Comparison of ENCODE assay signal across 11 cellular contexts in genomic region chr3:112671930-112672715, GRCh38. TPM values are rescaled to one million over a fixed set of nuclear protein-coding genes. Genes with fewer than 3 reads are reported as not detected.
DNase-seq lines count a peak whose midpoint lies in the region; ATAC-seq, FAIRE-seq and TF ChIP-seq lines count a peak whose summit lies in the region.
"Had no signal": no experiment of that assay in that cellular context is flagged by ENCODE, and none has a peak within 500 bp of the region (broad histone marks: within the 10 kb centered on the region; RNA-seq: fewer than 3 reads in every experiment).

No MANE protein-coding gene starts in this region.

- peak overlapping the region in 6 of 10 donors; percentile 0 to 62 (median 38) for H3K4me3 Mint-ChIP-seq in naive thymus-derived CD8-positive, alpha-beta T cell

- H3K4me3 ChIP-seq in BLaER1 treated with 17β-estradiol and CSF1 and Interleukin-3, amounts not matched to agents 10 nM and 100 nM, result no peak overlapping the region
- H3K4me3 ChIP-seq in K562 (no peak overlapping the region), prostate gland (no peak overlapping the region)
- H3K4me3 ChIP-seq: coronary artery, SK-N-MC had no signal

- WGBS in K562 (ENCODE audit: insufficient coverage, low coverage, missing lambda C conversion rate), result 21% methylated on average over 3 of the region's 4 CpGs
- WGBS in prostate gland, result 41% methylated on average over 4 of the region's 4 CpGs

- intact Hi-C loops in K562 (cut with micrococcal nuclease) (no loop called here), prostate gland (cut with DNase I) (no loop called here)

- no peak for TF ChIP-seq EP300 in K562 (IDR thresholded peaks at IDR 0.05; ENCODE audit: low read length)

- H4K20me1 ChIP-seq in BLaER1 treated with 17β-estradiol and CSF1 and Interleukin-3, amounts not matched to agents 10 nM and 100 nM, result peaks cover 0 to 2% (median 0%) of the 10 kb centered on the region in 11 experiments; a peak in 1 of 22 replicates
- H4K20me1 ChIP-seq in K562 (replicated peaks; ENCODE audit: control insufficient read depth, insufficient read depth, low read length), result no peaks in the 10 kb centered on the region

- no peaks in the 10 kb centered on the region for H3K9me3 Mint-ChIP-seq in naive thymus-derived CD8-positive, alpha-beta T cell

- peaks cover 11 to 31% (median 20%) of the 10 kb centered on the region in 10 experiments for H3K4me1 ChIP-seq in BLaER1 treated with 17β-estradiol and CSF1 and Interleukin-3, amounts not matched to agents 10 nM and 100 nM
- H3K4me1 ChIP-seq in K562 (replicated peaks in 1 of 2; ENCODE audit: control insufficient read depth in 2 of 2, insufficient read depth in 2 of 2, low read length in 2 of 2) (peaks cover 6 to 34% of the 10 kb centered on the region in 2 experiments; a peak in 4 of 5 replicates), prostate gland (replicated peaks) (no peaks in the 10 kb centered on the region), foreskin keratinocyte (peaks cover 17% of the 10 kb centered on the region)
- H3K4me1 ChIP-seq: parathyroid adenoma had no signal

- no peak for TF ChIP-seq RAD21 in K562 (CRISPR knock-in tag; conservative IDR thresholded peaks at IDR 0.05 in 1 of 2, IDR thresholded peaks at IDR 0.05 in 1 of 2)

- H3K9ac ChIP-seq in BLaER1 treated with 17β-estradiol and CSF1 and Interleukin-3, amounts not matched to agents 10 nM and 100 nM, result no peak overlapping the region
- no peak overlapping the region for H3K9ac ChIP-seq in K562 (ENCODE audit: insufficient read depth in 1 of 2, low read depth in 2 of 2, low read length in 2 of 2)
- H3K9ac ChIP-seq: parathyroid adenoma had no signal

- TF ChIP-seq POLR2A in K562 (conservative IDR thresholded peaks at IDR 0.05) (no peak), prostate gland (IDR thresholded peaks at IDR 0.05) (no peak)

- peaks cover 2 to 8% (median 4%) of the 10 kb centered on the region in 5 donors for H3K27me3 Mint-ChIP-seq in naive thymus-derived CD8-positive, alpha-beta T cell

- H3K27ac Mint-ChIP-seq in naive thymus-derived CD8-positive, alpha-beta T cell, result peak overlapping the region in 6 of 10 donors; percentile 7 to 71 (median 47)

- peaks cover 11 to 62% (median 38%) of the 10 kb centered on the region in 4 donors for H3K4me1 Mint-ChIP-seq in naive thymus-derived CD8-positive, alpha-beta T cell

- in situ Hi-C loops in K562 (cut with MboI), result no loop called here

- DNase-seq in HTR-8/SVneo (ENCODE audit: insufficient read length, low spot score) (peak; percentile 61), K562 (ENCODE audit: extremely low read depth in 1 of 4, low spot score in 3 of 4) (peak in 1 of 4 experiments; percentile 25), prostate gland (ENCODE audit: low spot score) (no peak), DMS153 (lab: John Stamatoyannopoulos, UW) (no peak), foreskin keratinocyte (no peak), inferior parietal cortex (ENCODE audit: extremely low spot score) (no peak)
- peak in 2 of 10 donors; percentile 21 to 23 for DNase-seq in naive thymus-derived CD8-positive, alpha-beta T cell

- BruUV-seq in K562 (replicated peaks; lab: Mats Ljungman, UMichigan), result no TSS peak

- no peaks in the 10 kb centered on the region for H3K9me1 ChIP-seq in K562 (ENCODE audit: control insufficient read depth, insufficient read depth, low read length)

- FAIRE-seq in HTR-8/SVneo (lab: Jason Lieb, UNC) (peak; percentile 70), K562 (lab: Jason Lieb, UNC) (peak; percentile 15)

- ATAC-seq in K562 (peak; percentile 11; the same call in 1 of the 3 replicates), foreskin keratinocyte (no peak)
- ATAC-seq in naive thymus-derived CD8-positive, alpha-beta T cell, result peak; percentile 47 to 73

- H3K36me3 Mint-ChIP-seq in naive thymus-derived CD8-positive, alpha-beta T cell, result no peaks in the 10 kb centered on the region

- no peaks in the 10 kb centered on the region for H3K27me3 ChIP-seq in BLaER1 treated with 17β-estradiol and CSF1 and Interleukin-3, amounts not matched to agents 10 nM and 100 nM
- H3K27me3 ChIP-seq in K562 (ENCODE audit: control insufficient read depth in 2 of 2, insufficient read depth in 2 of 2, low read length in 2 of 2) (no peaks in the 10 kb centered on the region), prostate gland (replicated peaks; ENCODE audit: insufficient read depth) (no peaks in the 10 kb centered on the region), foreskin keratinocyte (no peaks in the 10 kb centered on the region)

- CTCF ChIA-PET in K562 (lab: Yijun Ruan, JAX; ENCODE audit: low intra/inter-chr PET ratio), result no interaction called here

- POLR2A ChIA-PET in K562 (lab: Yijun Ruan, JAX), result no interaction called here
- POLR2A ChIA-PET in naive thymus-derived CD8-positive, alpha-beta T cell (lab: Charles Lee), result no interaction called here

- no peaks in the 10 kb centered on the region for H3K9me3 ChIP-seq in BLaER1 treated with 17β-estradiol and CSF1 and Interleukin-3, amounts not matched to agents 10 nM and 100 nM (replicated peaks in 1 of 11)
- H3K9me3 ChIP-seq in K562 (replicated peaks; ENCODE audit: control insufficient read depth, insufficient read depth, low read depth, low read length) (no peaks in the 10 kb centered on the region), prostate gland (no peaks in the 10 kb centered on the region)

- no peak for TF ChIP-seq CTCF in K562 (IDR thresholded peaks at IDR 0.05 in 2 of 3, conservative IDR thresholded peaks at IDR 0.05 in 1 of 3; ENCODE audit: insufficient read depth in 2 of 3, low read depth in 1 of 3, low read length in 3 of 3)
- no peak for TF ChIP-seq CTCF in prostate gland (IDR thresholded peaks at IDR 0.05)
- no peak for TF ChIP-seq CTCF in foreskin keratinocyte (conservative IDR thresholded peaks at IDR 0.05)

- H3K4me2 ChIP-seq in BLaER1 treated with 17β-estradiol and CSF1 and Interleukin-3, amounts not matched to agents 10 nM and 100 nM, result peak overlapping the region; percentile 4 to 57 (median 38); a peak in 13 of 22 replicates
- peak overlapping the region; percentile 17; the same call in 1 of the 2 replicates for H3K4me2 ChIP-seq in K562 (ENCODE audit: insufficient read depth, low read length)

- H3K36me3 ChIP-seq in BLaER1 treated with 17β-estradiol and CSF1 and Interleukin-3, amounts not matched to agents 10 nM and 100 nM, result no peaks in the 10 kb centered on the region
- H3K36me3 ChIP-seq in K562 (ENCODE audit: control insufficient read depth, insufficient read depth, low read length), result no peaks in the 10 kb centered on the region
- no peaks in the 10 kb centered on the region for H3K36me3 ChIP-seq in prostate gland

- H3K79me2 ChIP-seq in K562 (ENCODE audit: control insufficient read depth, insufficient read depth, low read length), result peaks cover 8% of the 10 kb centered on the region; the same call in 2 of the 3 replicates
- H3K79me2 ChIP-seq: parathyroid adenoma had no signal

- H3K27ac ChIP-seq in BLaER1 treated with 17β-estradiol and CSF1 and Interleukin-3, amounts not matched to agents 10 nM and 100 nM, result no peak overlapping the region
- H3K27ac ChIP-seq in K562 (ENCODE audit: extremely low read depth, low read depth, low read length) (no peak overlapping the region), prostate gland (no peak overlapping the region), foreskin keratinocyte (no peak overlapping the region)
- H3K27ac ChIP-seq: parathyroid adenoma, SK-N-MC had no signal

- H2AFZ ChIP-seq in K562 (ENCODE audit: low read depth, low read length), result no peak overlapping the region
- H2AFZ ChIP-seq: parathyroid adenoma had no signal

TF ChIP-seq in K562, 482 proteins besides CTCF, POLR2A, EP300 and RAD21 (continues in another document):
- TF ChIP-seq ZBTB43 (CRISPR knock-in tag; IDR thresholded peaks at IDR 0.05) (no peak), CEBPB (tag; IDR thresholded peaks at IDR 0.05) (peak; percentile 63), CBX1 (IDR thresholded peaks at IDR 0.05; ENCODE audit: low read depth) (no peak), GATAD2A (IDR thresholded peaks at IDR 0.05) (no peak)

RNA-seq across cellular contexts. Expression of gene CCDC80, which starts 31.2 kb away (rescaled TPM):
- total RNA-seq in K562 (2011; cell fraction: chromatin; rRNA removed; ENCODE audit: low replicate concordance), result 0.56 TPM in 1 of 2 replicates, not detected in the other
- total RNA-seq in K562 (2011; cell fraction: nucleolus; rRNA removed), result 0.39 TPM in 1 of 2 replicates, not detected in the other
- 0.44 and 0.69 TPM in 2 replicates for total RNA-seq in K562 (2011; cell fraction: nucleoplasm; rRNA removed)
- total RNA-seq in K562 (2014; rRNA removed) (0.59 and 0.61 TPM in 2 replicates), K562 (2014; rRNA removed; fragmentation: Illumina TruSeq; extraction: Trizol) (0.69 and 1.5 TPM in 2 replicates), K562 (2015; rRNA removed; fragmentation: Illumina TruSeq; extraction: Trizol) (1.5 and 1.6 TPM in 2 replicates), K562 (2021) (1.4 and 2.2 TPM in 2 replicates), prostate gland (10 to 100 TPM in 1 of 2 donors, 1 to 10 TPM in 1; 2.7 to 18.4 TPM), foreskin keratinocyte (24.5 and 25.0 TPM in 2 replicates)
- polyA plus RNA-seq in K562 (2011; rRNA removed) (0.12 and 0.17 TPM in 2 replicates), K562 (2014; fragmentation: Illumina TruSeq; extraction: Trizol) (0.40 and 1.4 TPM in 2 replicates), K562 (2014; fragmentation: Nextera tagmentation; extraction: Ambion mirVana) (1 to 10 TPM in 1 of 2 experiments, under 1 TPM in 1; 0.73 to 2.0 TPM), K562 (2014; rRNA removed) (0.19 and 1.1 TPM in 2 replicates), foreskin keratinocyte (15.7 and 17.0 TPM in 2 replicates)
- polyA plus RNA-seq in K562 (2011; cell fraction: cytosol; rRNA removed), result 0.10 TPM in 1 of 2 replicates, not detected in the other
- polyA plus RNA-seq in K562 (2011; cell fraction: nucleus; rRNA removed), result 0.20 and 0.48 TPM in 2 replicates
- 2.2 and 5.9 TPM in 2 replicates for polyA plus RNA-seq in K562 (2012)
- polyA minus RNA-seq in K562 (2011; rRNA and poly(A)+ RNA removed), result 0.25 TPM in 1 of 2 replicates, not detected in the other
- not detected in 2 replicates for polyA minus RNA-seq in K562 (2011; cell fraction: cytosol; rRNA and poly(A)+ RNA removed)
- polyA minus RNA-seq in K562 (2011; cell fraction: nucleus; rRNA and poly(A)+ RNA removed), result 0.13 and 0.22 TPM in 2 replicates
- not detected for total RNA-seq in naive thymus-derived CD8-positive, alpha-beta T cell
- polyA plus RNA-seq in naive thymus-derived CD8-positive, alpha-beta T cell, result under 1 TPM in 2 of 3 donors, not detected in 1; 0.04 to 0.09 TPM
